In genomic region chr1:46549697-46550681, GRCh38 we compare ENCODE assay signal across 9 cellular contexts. TPM values are rescaled to one million over a fixed set of nuclear protein-coding genes. Genes with fewer than 3 reads are reported as not detected.
DNase-seq lines count a peak whose midpoint lies in the region; ATAC-seq and TF ChIP-seq lines count a peak whose summit lies in the region.
"Had no signal": no experiment of that assay in that cellular context is flagged by ENCODE, and none has a peak within 500 bp of the region (broad histone marks: within the 10 kb centered on the region; RNA-seq: fewer than 3 reads in every experiment).

No MANE protein-coding gene starts in this region.

- peak overlapping the region; percentile 69 for H3K27ac Mint-ChIP-seq in mesothelial cell of epicardium

- H3K36me3 Mint-ChIP-seq in mesothelial cell of epicardium: no peaks in the 10 kb centered on the region

- H3K27ac ChIP-seq in angular gyrus (ENCODE audit: low read depth, low read length): peak overlapping the region; percentile 53

- DNase-seq in NCI-H1436 (lab: John Stamatoyannopoulos, UW) (peak; percentile 63), NCI-H1436 treated with DMSO at 0.1 percent for 48 hours (lab: John Stamatoyannopoulos, UW) (no peak), NCI-H69 (lab: John Stamatoyannopoulos, UW) (peak; percentile 46), mesothelial cell of epicardium (ENCODE audit: low spot score in 2 of 2, unreplicated experiment in 2 of 2) (no peak), SIG-M5 treated with dmso at 0.1 percent for 504 hours (lab: John Stamatoyannopoulos, UW; ENCODE audit: unreplicated experiment) (no peak)

- peaks cover 71% of the 10 kb centered on the region for H3K27me3 Mint-ChIP-seq in mesothelial cell of epicardium (ENCODE audit: low read depth)

- H3K4me3 Mint-ChIP-seq in mesothelial cell of epicardium: no peak overlapping the region

- no peak for ATAC-seq in HG03045 (IDR thresholded peaks at IDR 0.05; ENCODE audit: unreplicated experiment)
- no peak for ATAC-seq in HG03025 (IDR thresholded peaks at IDR 0.05; ENCODE audit: low FRiP score, unreplicated experiment)

- no peaks in the 10 kb centered on the region for H3K4me1 Mint-ChIP-seq in mesothelial cell of epicardium

- no peak for TF ChIP-seq CTCF in mesothelial cell of epicardium (IDR thresholded peaks at IDR 0.05; ENCODE audit: unreplicated experiment)

- no peaks in the 10 kb centered on the region for H3K9me3 Mint-ChIP-seq in mesothelial cell of epicardium

RNA-seq across cellular contexts. Expression of gene KNCN, which starts 1.5 kb away (rescaled TPM):
- total RNA-seq in mesothelial cell of epicardium: not detected in 3 replicates
- total RNA-seq: urinary bladder had no signal

RNA-seq across cellular contexts. Expression of gene MKNK1, which starts 54.1 kb away (rescaled TPM):
- 30.6 to 34.8 TPM (median 31.0 TPM) in 3 replicates for total RNA-seq in mesothelial cell of epicardium

Comparison
In these comparisons a context has a peak if more than half of its experiments do, and no peak if none do; other contexts are left out.
1. DNase-seq: peak in NCI-H1436 (single experiment) and NCI-H69 (single experiment); none in NCI-H1436 treated with DMSO at 0.1 percent for 48 hours (single experiment), mesothelial cell of epicardium (0 of 2) and SIG-M5 treated with dmso at 0.1 percent for 504 hours (single experiment).